In genomic region chr13:39503048-39503447, GRCh38 we compare ENCODE assay signal across 15 cellular contexts.
DNase-seq lines count a peak whose midpoint lies in the region; ATAC-seq and TF ChIP-seq lines count a peak whose summit lies in the region.
"Had no signal": no experiment of that assay in that cellular context is flagged by ENCODE, and none has a peak within 500 bp of the region (broad histone marks: within the 10 kb centered on the region; RNA-seq: fewer than 3 reads in every experiment).

No MANE protein-coding gene starts in this region.

- BruUV-seq in IMR-90 (replicated peaks; lab: Mats Ljungman, UMichigan) = no TSS peak

- no peak overlapping the region; the same call in 1 of the 2 replicates for H3K14ac ChIP-seq in IMR-90 (replicated peaks; ENCODE audit: low read depth, low read length)

- H3K56ac ChIP-seq in IMR-90 (ENCODE audit: extremely low read depth, insufficient read depth, low read length) = no peak overlapping the region

- dilution Hi-C loops in IMR-90 (cut with HindIII; ENCODE audit: low sequenced_read_pairs, unreplicated experiment) = no loop called here

- DNase-seq in heart right ventricle = no peak
- DNase-seq in Right ventricle myocardium inferior (ENCODE audit: missing footprints) = no peak
- DNase-seq in IMR-90 = no peak
- DNase-seq in islet precursor cell = peak; percentile 87
- no peak for DNase-seq in NCI-H1694 (lab: John Stamatoyannopoulos, UW)
- DNase-seq in SIG-M5 treated with dmso at 0.1 percent for 504 hours (lab: John Stamatoyannopoulos, UW; ENCODE audit: unreplicated experiment) = no peak
- DNase-seq: 8988T; AML-193; CD8-positive, alpha-beta memory T cell; DND-41; GF-D8; H7 had no signal

- H3K27ac ChIP-seq in heart right ventricle (peak overlapping the region in 6 of 10 donors; percentile 72 to 91 (median 78)), IMR-90 (ENCODE audit: insufficient read depth, low read length) (no peak overlapping the region)
- H3K27ac ChIP-seq: BLaER1 had no signal

- H4K91ac ChIP-seq in IMR-90 (ENCODE audit: insufficient read depth, low read depth, low read length) = no peak overlapping the region

- no peak overlapping the region for H2BK5ac ChIP-seq in IMR-90 (ENCODE audit: low read depth, low read length, poor library complexity, severe bottlenecking)

- no peak overlapping the region for H3K9ac ChIP-seq in IMR-90 (ENCODE audit: low read depth, low read length)
- H3K9ac ChIP-seq: BLaER1 had no signal

- 0 out of 2 replicates have a peak overlapping the region, but pooled peaks have one; percentile 5 for H2BK120ac ChIP-seq in IMR-90 (ENCODE audit: low read depth, low read length)

- H3K79me1 ChIP-seq in IMR-90 (ENCODE audit: low read depth in 1 of 2, low read length in 2 of 2) = peaks cover 19 to 48% of the 10 kb centered on the region in 2 experiments

- no peak overlapping the region for H4K5ac ChIP-seq in IMR-90 (ENCODE audit: low read depth, low read length)

- H3K4ac ChIP-seq in IMR-90 (ENCODE audit: low read depth, low read length) = no peak overlapping the region

- no peaks in the 10 kb centered on the region for H4K20me1 ChIP-seq in IMR-90 (ENCODE audit: insufficient read depth, low read length)
- H4K20me1 ChIP-seq: BLaER1 had no signal

- POLR2A ChIA-PET in IMR-90 (lab: Charles Lee; ENCODE audit: unreplicated experiment) = no interaction called here

- no peak overlapping the region for H2BK15ac ChIP-seq in IMR-90 (ENCODE audit: low read depth, low read length)

- H3K36me3 ChIP-seq in heart right ventricle = no peaks in the 10 kb centered on the region
- H3K36me3 ChIP-seq in IMR-90 (ENCODE audit: control insufficient read depth, insufficient read depth, low read length) = no peaks in the 10 kb centered on the region
- H3K36me3 ChIP-seq: BLaER1 had no signal

- no peak overlapping the region for H3K23ac ChIP-seq in IMR-90 (ENCODE audit: low read depth, low read length)

- H3K4me1 ChIP-seq in heart right ventricle (peaks cover 4 to 91% (median 63%) of the 10 kb centered on the region in 9 donors), IMR-90 (ENCODE audit: control insufficient read depth, insufficient read depth, low read length) (peaks cover 11% of the 10 kb centered on the region)

- TF ChIP-seq CTCF in heart right ventricle (IDR thresholded peaks at IDR 0.05) (no peak), IMR-90 (conservative IDR thresholded peaks at IDR 0.05; ENCODE audit: low read depth, low read length) (no peak)

- H2AFZ ChIP-seq in IMR-90 (replicated peaks; ENCODE audit: low read length, poor library complexity) = no peak overlapping the region

- TF ChIP-seq RAD21 in IMR-90 (IDR thresholded peaks at IDR 0.05; ENCODE audit: low read length) = no peak

- in situ Hi-C loops in IMR-90 (cut with MboI; ENCODE audit: low sequenced_read_pairs) = no loop called here

- no peak overlapping the region for H3K4me2 ChIP-seq in IMR-90 (ENCODE audit: low read depth, low read length)
- H3K4me2 ChIP-seq: BLaER1 had no signal

- no peak for TF ChIP-seq POLR2A in IMR-90 (IDR thresholded peaks at IDR 0.05; ENCODE audit: low read depth, low read length)

- CTCF ChIA-PET in IMR-90 (lab: Yijun Ruan, JAX) = interaction anchor here (0.5 kb wide), 1 partner anchor 14 kb away, joined by 3 read pairs; no protein-coding TSS in a partner anchor

- no peak overlapping the region for H2AK9ac ChIP-seq in IMR-90 (replicated peaks; ENCODE audit: low read depth, low read length, poor library complexity)

- WGBS in heart right ventricle, 2 donors = 80 to 85% methylated on average over 3 of the region's 3 CpGs
- 92% methylated on average over 3 of the region's 3 CpGs; no CpG with 5 or more reads in 1 of the 2 experiments for WGBS in IMR-90 (ENCODE audit: extremely low coverage in 2 of 2, insufficient read length in 1 of 2), 2 experiments

- peak overlapping the region; percentile 28; the same call in 1 of the 2 replicates for H2BK20ac ChIP-seq in IMR-90 (ENCODE audit: low read depth, low read length)

- H3K27me3 ChIP-seq in heart right ventricle (no peaks in the 10 kb centered on the region), IMR-90 (ENCODE audit: control insufficient read depth, insufficient read depth, low read length) (no peaks in the 10 kb centered on the region)
- H3K27me3 ChIP-seq: BLaER1 had no signal

- H2AK5ac ChIP-seq in IMR-90 (ENCODE audit: low read depth, low read length) = 0 out of 2 replicates have a peak overlapping the region, but pooled peaks have one; percentile 18

- H3K9me3 ChIP-seq in heart right ventricle (no peaks in the 10 kb centered on the region), IMR-90 (ENCODE audit: control insufficient read depth, insufficient read depth, low read length) (no peaks in the 10 kb centered on the region)
- H3K9me3 ChIP-seq: BLaER1, Caco-2 had no signal

- no peak overlapping the region for H4K8ac ChIP-seq in IMR-90 (ENCODE audit: low read depth in 2 of 2, low read length in 2 of 2)

- no peak overlapping the region for H3K4me3 ChIP-seq in heart right ventricle
- no peak overlapping the region for H3K4me3 ChIP-seq in IMR-90 (ENCODE audit: insufficient read depth, low read depth, low read length)
- H3K4me3 ChIP-seq: BLaER1 had no signal

- peaks cover 16% of the 10 kb centered on the region for H3K9me1 ChIP-seq in IMR-90 (ENCODE audit: insufficient read depth, low read length)

- ATAC-seq in heart right ventricle (no peak), Right ventricle myocardium inferior (no peak), IMR-90 (ENCODE audit: low read depth) (no peak), GM19463 (IDR thresholded peaks at IDR 0.05; ENCODE audit: unreplicated experiment) (no peak)

- H3K18ac ChIP-seq in IMR-90 (ENCODE audit: low read depth, low read length) = peak overlapping the region; percentile 41; the same call in 1 of the 2 replicates

- intact Hi-C loops in heart right ventricle (cut with DNase I) = loop anchor here in 1 of 10 donors (10.0 kb wide), 1 partner anchor 48 kb away; no protein-coding TSS in a partner anchor
- intact Hi-C loops in Right ventricle myocardium inferior (cut with DNase I) = loop anchor here (5.0 kb wide), 2 partner anchors 74 to 86 kb away; no protein-coding TSS in a partner anchor
- intact Hi-C loops in IMR-90 (cut with micrococcal nuclease) = loop anchor here (10.0 kb wide), 1 partner anchor 358 kb away; no protein-coding TSS in a partner anchor

TF ChIP-seq in IMR-90, 13 proteins besides CTCF, POLR2A, EP300 and RAD21:
- TF ChIP-seq MAFK (IDR thresholded peaks at IDR 0.05; ENCODE audit: low read depth, low read length) (no peak), MAZ (IDR thresholded peaks at IDR 0.05; ENCODE audit: borderline replicate concordance, low read depth, low read length) (no peak)
